Comparison of ENCODE assay signal across 34 cellular contexts in the genomic region with DNA sequence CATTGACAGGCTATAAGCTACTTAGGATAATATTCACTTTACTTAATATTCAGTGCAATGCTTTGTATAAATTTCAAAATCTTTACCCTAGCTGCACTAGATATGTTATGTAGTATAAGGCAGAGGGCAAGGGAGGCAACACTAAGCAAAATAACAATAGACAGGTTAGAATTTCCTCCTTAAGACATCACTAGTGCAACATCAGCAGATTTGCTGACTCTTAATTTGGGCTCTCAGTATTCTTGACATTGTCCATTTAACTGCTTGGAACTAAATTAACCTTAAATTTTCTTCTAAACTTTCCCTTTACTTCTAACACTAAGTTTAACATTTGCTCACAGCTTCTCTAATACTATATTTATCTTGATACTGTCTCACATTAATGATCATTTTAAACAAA.
DNase-seq lines count a peak whose midpoint lies in the region; ATAC-seq, FAIRE-seq and TF ChIP-seq lines count a peak whose summit lies in the region.
"Had no signal": no experiment of that assay in that cellular context is flagged by ENCODE, and none has a peak within 500 bp of the region (broad histone marks: within the 10 kb centered on the region; RNA-seq: fewer than 3 reads in every experiment).

No MANE protein-coding gene starts in this region.

- H3K9me3 ChIP-seq in HepG2 (ENCODE audit: low read length): peaks cover 57% of the 10 kb centered on the region
- no peaks in the 10 kb centered on the region for H3K9me3 ChIP-seq in right lobe of liver
- no peaks in the 10 kb centered on the region for H3K9me3 ChIP-seq in A549
- H3K9me3 ChIP-seq in IMR-90 (ENCODE audit: control insufficient read depth, insufficient read depth, low read length): no peaks in the 10 kb centered on the region
- H3K9me3 ChIP-seq: BE2C; BLaER1; BLaER1 treated with 17β-estradiol and CSF1 and Interleukin-3, amounts not matched to agents 10 nM and 100 nM; Caco-2 had no signal

- H2AK5ac ChIP-seq in IMR-90 (ENCODE audit: low read depth, low read length): no peak overlapping the region

- CTCF ChIA-PET in HepG2 (lab: Yijun Ruan, JAX; ENCODE audit: low intra/inter-chr PET ratio, low total read pairs) (no interaction called here), A549 (lab: Yijun Ruan, JAX) (no interaction called here), IMR-90 (lab: Yijun Ruan, JAX) (no interaction called here)
- CTCF ChIA-PET in activated CD4-positive, alpha-beta memory T cell treated with anti-CD3 and anti-CD28 coated beads, Interleukin-2, amount 10 ng/mL, durations not matched to agents 7 days and 5 days (lab: Charles Lee): no interaction called here

- BruUV-seq in HepG2 (replicated peaks; lab: Mats Ljungman, UMichigan) (no TSS peak), IMR-90 (replicated peaks; lab: Mats Ljungman, UMichigan) (no TSS peak)

- no peak overlapping the region for H3K27ac Mint-ChIP-seq in activated CD4-positive, alpha-beta memory T cell treated with anti-CD3 and anti-CD28 coated beads, Interleukin-2, amount 10 ng/mL, durations not matched to agents 7 days and 5 days
- H3K27ac Mint-ChIP-seq: B cell; CD14-positive monocyte; CD4-positive, alpha-beta memory T cell; CD4-positive, alpha-beta T cell; CD4-positive, CD25-positive, alpha-beta regulatory T cell; CD8-positive, alpha-beta memory T cell; CD8-positive, alpha-beta T cell had no signal

- no peak overlapping the region for H4K91ac ChIP-seq in IMR-90 (ENCODE audit: insufficient read depth, low read depth, low read length)

- no peak for DNase-seq in HepG2 (ENCODE audit: low spot score)
- DNase-seq in right lobe of liver: no peak
- DNase-seq in A549 (ENCODE audit: low read depth in 1 of 2, low spot score in 1 of 2): no peak
- no peak for DNase-seq in IMR-90
- no peak for DNase-seq in NCI-H82 treated with DMSO at 0.1 percent for 48 hours (lab: John Stamatoyannopoulos, UW; ENCODE audit: unreplicated experiment)
- DNase-seq in activated CD4-positive, alpha-beta memory T cell treated with anti-CD3 and anti-CD28 coated beads, Interleukin-2, amount 10 ng/mL, durations not matched to agents 7 days and 5 days: no peak
- DNase-seq: 8988T; ACHN; AML-193; BE2C; C1 segment of cervical spinal cord; Caco-2; Calu3; CD4-positive, alpha-beta memory T cell; CD4-positive, alpha-beta T cell; CD4-positive, CD25-positive, alpha-beta regulatory T cell; CD8-positive, alpha-beta memory T cell; CD8-positive, alpha-beta T cell; COR-L47; DMS 273 treated with DMSO at 0.1 percent for 48 hours; DMS153; DMS53; DMS79; DMS79 treated with DMSO at 0.1 percent for 48 hours; DND-41; EL had no signal

- H3K14ac ChIP-seq in IMR-90 (replicated peaks; ENCODE audit: low read depth, low read length): no peak overlapping the region

- intact Hi-C loops in HepG2 (cut with micrococcal nuclease; ENCODE audit: unreplicated experiment): no loop called here
- intact Hi-C loops in right lobe of liver (cut with DNase I): no loop called here
- intact Hi-C loops in IMR-90 (cut with micrococcal nuclease): no loop called here

- no peak overlapping the region for H4K8ac ChIP-seq in IMR-90 (ENCODE audit: low read depth in 2 of 2, low read length in 2 of 2)

- H3K79me2 ChIP-seq in HepG2 (ENCODE audit: insufficient read depth, low read length): no peaks in the 10 kb centered on the region

- no peak overlapping the region for H3K56ac ChIP-seq in IMR-90 (ENCODE audit: extremely low read depth, insufficient read depth, low read length)

- no peak for ATAC-seq in HepG2
- no peak for ATAC-seq in right lobe of liver
- no peak for ATAC-seq in A549
- ATAC-seq in IMR-90 (ENCODE audit: low read depth): no peak
- ATAC-seq: CD8-positive, alpha-beta T cell had no signal

- TF ChIP-seq RAD21 in HepG2 (CRISPR knock-in tag; IDR thresholded peaks at IDR 0.05) (no peak), A549 (conservative IDR thresholded peaks at IDR 0.05 in 1 of 2, IDR thresholded peaks at IDR 0.05 in 1 of 2) (no peak), IMR-90 (IDR thresholded peaks at IDR 0.05; ENCODE audit: low read length) (no peak)

- no peaks in the 10 kb centered on the region for H3K36me3 Mint-ChIP-seq in activated CD4-positive, alpha-beta memory T cell treated with anti-CD3 and anti-CD28 coated beads, Interleukin-2, amount 10 ng/mL, durations not matched to agents 7 days and 5 days (ENCODE audit: low read depth)
- H3K36me3 Mint-ChIP-seq: CD14-positive monocyte; CD4-positive, alpha-beta memory T cell; CD4-positive, CD25-positive, alpha-beta regulatory T cell; CD8-positive, alpha-beta memory T cell; CD8-positive, alpha-beta T cell had no signal

- H3K9me1 ChIP-seq in IMR-90 (ENCODE audit: insufficient read depth, low read length): no peaks in the 10 kb centered on the region

- no peaks in the 10 kb centered on the region for H3K27me3 Mint-ChIP-seq in activated CD4-positive, alpha-beta memory T cell treated with anti-CD3 and anti-CD28 coated beads, Interleukin-2, amount 10 ng/mL, durations not matched to agents 7 days and 5 days
- H3K27me3 Mint-ChIP-seq: B cell; CD4-positive, alpha-beta memory T cell; CD4-positive, alpha-beta T cell; CD4-positive, CD25-positive, alpha-beta regulatory T cell; CD8-positive, alpha-beta memory T cell had no signal

- no peaks in the 10 kb centered on the region for H3K79me1 ChIP-seq in IMR-90 (ENCODE audit: low read depth in 1 of 2, low read length in 2 of 2)

- FAIRE-seq in HepG2 (lab: Jason Lieb, UNC) (no peak), A549 (lab: Jason Lieb, UNC) (no peak)
- FAIRE-seq: A204.1, D721Med had no signal

- H3K36me3 ChIP-seq in HepG2 (replicated peaks in 1 of 2; ENCODE audit: control insufficient read depth in 1 of 2, insufficient read depth in 2 of 2, low read length in 2 of 2) (no peaks in the 10 kb centered on the region), right lobe of liver (no peaks in the 10 kb centered on the region), IMR-90 (ENCODE audit: control insufficient read depth, insufficient read depth, low read length) (no peaks in the 10 kb centered on the region)
- H3K36me3 ChIP-seq: BE2C; BLaER1; BLaER1 treated with 17β-estradiol and CSF1 and Interleukin-3, amounts not matched to agents 10 nM and 100 nM had no signal

- TF ChIP-seq EP300 in HepG2 (IDR thresholded peaks at IDR 0.05; ENCODE audit: low read depth in 2 of 2, low read length in 2 of 2): no peak
- no peak for TF ChIP-seq EP300 in HepG2 (CRISPR knock-in tag; IDR thresholded peaks at IDR 0.05; ENCODE audit: borderline replicate concordance)
- no peak for TF ChIP-seq EP300 in A549 (IDR thresholded peaks at IDR 0.05)

- no peak overlapping the region for H2BK20ac ChIP-seq in IMR-90 (ENCODE audit: low read depth, low read length)

- no peak overlapping the region for H3K4me3 Mint-ChIP-seq in activated CD4-positive, alpha-beta memory T cell treated with anti-CD3 and anti-CD28 coated beads, Interleukin-2, amount 10 ng/mL, durations not matched to agents 7 days and 5 days
- H3K4me3 Mint-ChIP-seq: B cell; CD14-positive monocyte; CD4-positive, alpha-beta memory T cell; CD4-positive, alpha-beta T cell; CD4-positive, CD25-positive, alpha-beta regulatory T cell; CD8-positive, alpha-beta memory T cell; CD8-positive, alpha-beta T cell had no signal

- TF ChIP-seq CTCF in HepG2 (CRISPR knock-in tag; IDR thresholded peaks at IDR 0.05): no peak
- no peak for TF ChIP-seq CTCF in right lobe of liver (IDR thresholded peaks at IDR 0.05)
- TF ChIP-seq CTCF in A549 (IDR thresholded peaks at IDR 0.05): no peak
- TF ChIP-seq CTCF in IMR-90 (conservative IDR thresholded peaks at IDR 0.05; ENCODE audit: low read depth, low read length): no peak

- no peak overlapping the region for H3K4me3 ChIP-seq in HepG2 (replicated peaks in 1 of 3; ENCODE audit: insufficient read depth in 1 of 3, low read depth in 2 of 3, low read length in 3 of 3)
- H3K4me3 ChIP-seq in right lobe of liver: no peak overlapping the region
- H3K4me3 ChIP-seq in A549: no peak overlapping the region
- H3K4me3 ChIP-seq in IMR-90 (ENCODE audit: insufficient read depth, low read depth, low read length): no peak overlapping the region
- H3K4me3 ChIP-seq: BLaER1; BLaER1 treated with 17β-estradiol and CSF1 and Interleukin-3, amounts not matched to agents 10 nM and 100 nM had no signal

- POLR2A ChIA-PET in HepG2 (lab: Yijun Ruan, JAX) (no interaction called here), A549 (lab: Yijun Ruan, JAX) (no interaction called here), IMR-90 (lab: Charles Lee; ENCODE audit: unreplicated experiment) (no interaction called here)
- POLR2A ChIA-PET in activated CD4-positive, alpha-beta memory T cell treated with anti-CD3 and anti-CD28 coated beads, Interleukin-2, amount 10 ng/mL, durations not matched to agents 7 days and 5 days (lab: Charles Lee): no interaction called here

- in situ Hi-C loops in HepG2 (cut with HindIII; ENCODE audit: extremely low pct_ligation_motif_present, low pct_unique_long_range_greater_than_20kb) (no loop called here), IMR-90 (cut with MboI; ENCODE audit: low sequenced_read_pairs) (no loop called here)

- no peak overlapping the region for H3K4ac ChIP-seq in IMR-90 (ENCODE audit: low read depth, low read length)

- H3K9ac ChIP-seq in HepG2 (ENCODE audit: insufficient read depth, low read depth, low read length) (no peak overlapping the region), IMR-90 (ENCODE audit: low read depth, low read length) (no peak overlapping the region)
- H3K9ac ChIP-seq: BLaER1; BLaER1 treated with 17β-estradiol and CSF1 and Interleukin-3, amounts not matched to agents 10 nM and 100 nM had no signal

- H4K5ac ChIP-seq in IMR-90 (ENCODE audit: low read depth, low read length): no peak overlapping the region

- H3K27ac ChIP-seq in HepG2 (ENCODE audit: extremely low read length, insufficient read depth, low read length): no peak overlapping the region
- H3K27ac ChIP-seq in right lobe of liver: no peak overlapping the region
- no peak overlapping the region for H3K27ac ChIP-seq in A549
- no peak overlapping the region for H3K27ac ChIP-seq in IMR-90 (ENCODE audit: insufficient read depth, low read length)
- H3K27ac ChIP-seq: 22Rv1; BLaER1; BLaER1 treated with 17β-estradiol and CSF1 and Interleukin-3, amounts not matched to agents 10 nM and 100 nM; C4-2B had no signal

- H2AFZ ChIP-seq in HepG2 (ENCODE audit: low read length): no peak overlapping the region
- H2AFZ ChIP-seq in IMR-90 (replicated peaks; ENCODE audit: low read length, poor library complexity): no peak overlapping the region

- H4K20me1 ChIP-seq in HepG2 (ENCODE audit: insufficient read depth, low read length) (no peaks in the 10 kb centered on the region), IMR-90 (ENCODE audit: insufficient read depth, low read length) (no peaks in the 10 kb centered on the region)
- H4K20me1 ChIP-seq: BLaER1; BLaER1 treated with 17β-estradiol and CSF1 and Interleukin-3, amounts not matched to agents 10 nM and 100 nM had no signal

- TF ChIP-seq POLR2A in HepG2 (IDR thresholded peaks at IDR 0.05; ENCODE audit: insufficient read depth in 1 of 2, low read depth in 2 of 2, low read length in 2 of 2): no peak
- TF ChIP-seq POLR2A in right lobe of liver (IDR thresholded peaks at IDR 0.05): no peak
- no peak for TF ChIP-seq POLR2A in A549 (IDR thresholded peaks at IDR 0.05; ENCODE audit: low read length)
- no peak for TF ChIP-seq POLR2A in IMR-90 (IDR thresholded peaks at IDR 0.05; ENCODE audit: low read depth, low read length)

- H3K27me3 ChIP-seq in HepG2 (ENCODE audit: control insufficient read depth in 1 of 2, insufficient read depth in 2 of 2, low read length in 2 of 2) (no peaks in the 10 kb centered on the region), right lobe of liver (no peaks in the 10 kb centered on the region), IMR-90 (ENCODE audit: control insufficient read depth, insufficient read depth, low read length) (no peaks in the 10 kb centered on the region)
- H3K27me3 ChIP-seq: BE2C; BLaER1; BLaER1 treated with 17β-estradiol and CSF1 and Interleukin-3, amounts not matched to agents 10 nM and 100 nM had no signal

- no peaks in the 10 kb centered on the region for H3K4me1 Mint-ChIP-seq in activated CD4-positive, alpha-beta memory T cell treated with anti-CD3 and anti-CD28 coated beads, Interleukin-2, amount 10 ng/mL, durations not matched to agents 7 days and 5 days
- H3K4me1 Mint-ChIP-seq: B cell; CD14-positive monocyte; CD4-positive, alpha-beta memory T cell; CD4-positive, CD25-positive, alpha-beta regulatory T cell; CD8-positive, alpha-beta memory T cell had no signal

- H2BK120ac ChIP-seq in IMR-90 (ENCODE audit: low read depth, low read length): no peak overlapping the region

- H3K4me1 ChIP-seq in HepG2 (ENCODE audit: insufficient read depth, low read length): no peaks in the 10 kb centered on the region
- H3K4me1 ChIP-seq in right lobe of liver: no peaks in the 10 kb centered on the region
- no peaks in the 10 kb centered on the region for H3K4me1 ChIP-seq in A549
- 0 out of 2 replicates have a peak, but pooled peaks cover 2% of the 10 kb centered on the region for H3K4me1 ChIP-seq in IMR-90 (ENCODE audit: control insufficient read depth, insufficient read depth, low read length)
- H3K4me1 ChIP-seq: BE2C, Caco-2 had no signal

- dilution Hi-C loops in IMR-90 (cut with HindIII; ENCODE audit: low sequenced_read_pairs, unreplicated experiment): no loop called here

- H2AK9ac ChIP-seq in IMR-90 (replicated peaks; ENCODE audit: low read depth, low read length, poor library complexity): no peak overlapping the region

- H3K18ac ChIP-seq in IMR-90 (ENCODE audit: low read depth, low read length): no peak overlapping the region

- H3K23ac ChIP-seq in IMR-90 (ENCODE audit: low read depth, low read length): no peak overlapping the region

- H3K4me2 ChIP-seq in HepG2 (ENCODE audit: low read depth, low read length) (no peak overlapping the region), A549 (no peak overlapping the region), IMR-90 (ENCODE audit: low read depth, low read length) (no peak overlapping the region)
- H3K4me2 ChIP-seq: BLaER1; BLaER1 treated with 17β-estradiol and CSF1 and Interleukin-3, amounts not matched to agents 10 nM and 100 nM had no signal

- peaks cover 9% of the 10 kb centered on the region for H3K9me3 Mint-ChIP-seq in activated CD4-positive, alpha-beta memory T cell treated with anti-CD3 and anti-CD28 coated beads, Interleukin-2, amount 10 ng/mL, durations not matched to agents 7 days and 5 days

- no peak overlapping the region for H2BK15ac ChIP-seq in IMR-90 (ENCODE audit: low read depth, low read length)

- H2BK5ac ChIP-seq in IMR-90 (ENCODE audit: low read depth, low read length, poor library complexity, severe bottlenecking): no peak overlapping the region
